ENCODE assay signal across 8 cellular contexts in genomic region chr13:82701021-82701420, GRCh38.
"Had no signal": no experiment of that assay in that cellular context is flagged by ENCODE, and none has a peak within 500 bp of the region (broad histone marks: within the 10 kb centered on the region; RNA-seq: fewer than 3 reads in every experiment).

No MANE protein-coding gene starts in this region.

- H3K4me1 Mint-ChIP-seq: IgD-negative memory B cell had no signal

- H3K27ac ChIP-seq: HL-60 had no signal

- H3K4me3 Mint-ChIP-seq: GM23338, HFFc6, IgD-negative memory B cell had no signal

- H3K9me3 ChIP-seq: HAP-1 had no signal

- H3K36me3 Mint-ChIP-seq: IgD-negative memory B cell had no signal

- H3K4me3 ChIP-seq: GM23338, HAP-1 had no signal

- ATAC-seq: GM23338, HCT116 had no signal

- H2AFZ ChIP-seq: GM23338 had no signal

- H3K9me3 Mint-ChIP-seq: HFFc6, IgD-negative memory B cell had no signal

- H3K36me3 ChIP-seq: HAP-1 had no signal

- H3K4me1 ChIP-seq: HAP-1 had no signal

- H3K27ac Mint-ChIP-seq: GM23338, HFFc6, IgD-negative memory B cell had no signal

- H3K27me3 Mint-ChIP-seq: IgD-negative memory B cell had no signal

- H3K4me2 ChIP-seq: GM23338 had no signal

- DNase-seq: H7, HFFc6, KG1 had no signal
